ENCODE assay signal across 1 cellular context in genomic region chr17:66203274-66204015, GRCh38.
A peak's percentile ranks its signal among the peaks of the same experiment; 100 is the strongest.
TF ChIP-seq lines count a peak whose summit lies in the region.

No MANE protein-coding gene starts in this region.

TF ChIP-seq in HepG2, 621 proteins besides CTCF, POLR2A, EP300 and RAD21 (continued from another document):
- TF ChIP-seq CREB3 (CRISPR knock-in tag; IDR thresholded peaks at IDR 0.05) (no peak), ZMYM3 (CRISPR knock-in tag; IDR thresholded peaks at IDR 0.05) (0 out of 2 replicates have a peak, but pooled peaks have one; percentile 36), ZNF317 (CRISPR knock-in tag; IDR thresholded peaks at IDR 0.05) (no peak), FOXO4 (CRISPR knock-in tag; conservative IDR thresholded peaks at IDR 0.05) (no peak), NR2F6 (IDR thresholded peaks at IDR 0.05) (no peak), NR2F6 (CRISPR knock-in tag; IDR thresholded peaks at IDR 0.05) (no peak), ZBTB3 (CRISPR knock-in tag; IDR thresholded peaks at IDR 0.05; ENCODE audit: borderline replicate concordance, low read depth) (no peak), CREM (IDR thresholded peaks at IDR 0.05) (no peak), CREM (CRISPR knock-in tag; IDR thresholded peaks at IDR 0.05) (no peak), MTF2 (CRISPR knock-in tag; IDR thresholded peaks at IDR 0.05; ENCODE audit: borderline replicate concordance) (no peak)
